27 cellular contexts compared by ENCODE assay signal in genomic region chr10:17286562-17287089, GRCh38.
"Had no signal": no experiment of that assay in that cellular context is flagged by ENCODE, and none has a peak within 500 bp of the region (broad histone marks: within the 10 kb centered on the region; RNA-seq: fewer than 3 reads in every experiment).

No MANE protein-coding gene starts in this region.

- H3K4me3 Mint-ChIP-seq: immature natural killer cell; memory B cell; mesothelial cell of epicardium; natural killer cell treated with Interleukin-12 subunit alpha and Interleukin-12 subunit beta and Interleukin-15 and Interleukin-18, amount 100 ng/mL, for 72 hours; neural crest cell; stimulated activated effector memory CD8-positive, alpha-beta T cell treated with anti-CD3 and anti-CD28 coated beads, Interleukin-12 subunit alpha, Interleukin-12 subunit beta, amount 100 ng/mL, for 72 hours had no signal

- H3K36me3 Mint-ChIP-seq: stimulated activated effector memory CD8-positive, alpha-beta T cell treated with anti-CD3 and anti-CD28 coated beads, Interleukin-12 subunit alpha, Interleukin-12 subunit beta, amount 100 ng/mL, for 72 hours had no signal

- H3K27ac Mint-ChIP-seq: immature natural killer cell; memory B cell; mesothelial cell of epicardium; naive B cell; natural killer cell treated with Interleukin-12 subunit alpha and Interleukin-12 subunit beta and Interleukin-15 and Interleukin-18, amount 100 ng/mL, for 72 hours; progenitor cell of endocrine pancreas; stimulated activated effector memory CD8-positive, alpha-beta T cell treated with anti-CD3 and anti-CD28 coated beads, Interleukin-12 subunit alpha, Interleukin-12 subunit beta, amount 100 ng/mL, for 72 hours had no signal

- ATAC-seq: heart right ventricle; left lobe of liver; mucosa of descending colon; natural killer cell treated with Interleukin-12 subunit alpha and Interleukin-12 subunit beta and Interleukin-15 and Interleukin-18, amount 100 ng/mL, for 72 hours; sciatic nerve; stimulated activated effector memory CD8-positive, alpha-beta T cell treated with anti-CD3 and anti-CD28 coated beads, Interleukin-12 subunit alpha, Interleukin-12 subunit beta, amount 100 ng/mL, for 72 hours had no signal

- DNase-seq: effector CD8-positive, alpha-beta T cell; glutamatergic neuron; heart right ventricle; hippocampal formation; immature natural killer cell; mucosa of descending colon; naive B cell; stimulated activated CD4-positive, alpha-beta T cell treated with anti-CD3 and anti-CD28 coated beads, Interleukin-12 subunit alpha, Interleukin-12 subunit beta, amount 100 ng/mL, for 4 hours; stimulated activated CD4-positive, alpha-beta T cell treated with anti-CD3 and anti-CD28 coated beads, Interleukin-1b, Interleukin-23, amount 100 ng/mL, for 48 hours; stimulated activated CD4-positive, alpha-beta T cell treated with anti-CD3 and anti-CD28 coated beads, Interleukin-4, amount 100 ng/mL, for 24 hours; stimulated activated naive CD4-positive, alpha-beta T cell treated with Interleukin-2 at 50 U/mL for 16 hours; stomach; thyroid gland; trophoblast cell had no signal

- H3K4me2 ChIP-seq: smooth muscle cell had no signal

- H3K27me3 ChIP-seq: thyroid gland, vagina had no signal

- H2AFZ ChIP-seq: parathyroid adenoma had no signal

- H3K27ac ChIP-seq: esophagus muscularis mucosa, heart right ventricle, parathyroid adenoma, stomach, thyroid gland, vagina had no signal

- H3K4me3 ChIP-seq: esophagus muscularis mucosa, heart right ventricle, lung, mucosa of descending colon, smooth muscle cell, stomach, thyroid gland, vagina had no signal

- H3K79me2 ChIP-seq: parathyroid adenoma had no signal

- H3K36me3 ChIP-seq: esophagus muscularis mucosa, heart right ventricle, stomach, thyroid gland, vagina had no signal

- H3K4me1 ChIP-seq: esophagus muscularis mucosa, heart right ventricle, parathyroid adenoma, stomach, vagina had no signal

- H3K4me1 Mint-ChIP-seq: immature natural killer cell; memory B cell; naive B cell; neural crest cell; stimulated activated effector memory CD8-positive, alpha-beta T cell treated with anti-CD3 and anti-CD28 coated beads, Interleukin-12 subunit alpha, Interleukin-12 subunit beta, amount 100 ng/mL, for 72 hours had no signal
